ENCODE assay signal across 1 cellular context in the genomic region with DNA sequence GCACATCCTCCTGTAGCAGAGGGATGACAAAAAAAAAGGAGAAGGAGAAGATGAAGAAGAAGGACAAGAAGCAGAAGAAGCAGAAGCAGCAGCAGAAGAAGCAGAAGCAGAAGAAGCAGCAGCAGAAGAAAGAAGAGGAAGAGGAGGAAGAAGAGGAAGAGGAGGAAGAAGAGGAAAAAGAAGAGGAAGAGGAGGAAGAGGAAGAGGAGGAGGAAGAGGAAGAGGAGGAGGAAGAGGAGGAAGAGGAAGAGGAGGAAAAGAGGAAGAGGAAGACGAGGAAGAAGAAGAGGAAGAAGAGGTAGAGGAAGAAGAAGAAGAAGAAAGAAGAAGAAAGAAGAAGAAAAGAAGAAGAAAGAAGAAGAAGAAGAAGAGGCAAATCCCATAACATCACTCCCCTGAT.
TF ChIP-seq lines count a peak whose summit lies in the region.

No MANE protein-coding gene starts in this region.

TF ChIP-seq in HepG2, 621 proteins besides CTCF, POLR2A, EP300 and RAD21 (continued from another document):
- TF ChIP-seq, protein P1, sequence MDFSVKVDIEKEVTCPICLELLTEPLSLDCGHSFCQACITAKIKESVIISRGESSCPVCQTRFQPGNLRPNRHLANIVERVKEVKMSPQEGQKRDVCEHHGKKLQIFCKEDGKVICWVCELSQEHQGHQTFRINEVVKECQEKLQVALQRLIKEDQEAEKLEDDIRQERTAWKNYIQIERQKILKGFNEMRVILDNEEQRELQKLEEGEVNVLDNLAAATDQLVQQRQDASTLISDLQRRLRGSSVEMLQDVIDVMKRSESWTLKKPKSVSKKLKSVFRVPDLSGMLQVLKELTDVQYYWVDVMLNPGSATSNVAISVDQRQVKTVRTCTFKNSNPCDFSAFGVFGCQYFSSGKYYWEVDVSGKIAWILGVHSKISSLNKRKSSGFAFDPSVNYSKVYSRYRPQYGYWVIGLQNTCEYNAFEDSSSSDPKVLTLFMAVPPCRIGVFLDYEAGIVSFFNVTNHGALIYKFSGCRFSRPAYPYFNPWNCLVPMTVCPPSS (IDR thresholded peaks at IDR 0.05) = peak; percentile 75; the same call in 1 of the 2 replicates
- TF ChIP-seq KMT2B (CRISPR knock-in tag; IDR thresholded peaks at IDR 0.05) (no peak), HIVEP1 (CRISPR knock-in tag; IDR thresholded peaks at IDR 0.05) (no peak), DR1 (CRISPR knock-in tag; IDR thresholded peaks at IDR 0.05) (no peak), DNMT3B (CRISPR knock-in tag; conservative IDR thresholded peaks at IDR 0.05) (no peak), ZNF563 (CRISPR knock-in tag; IDR thresholded peaks at IDR 0.05) (no peak), NONO (IDR thresholded peaks at IDR 0.05) (peak; percentile 24; the same call in 1 of the 2 replicates), NONO (CRISPR knock-in tag; conservative IDR thresholded peaks at IDR 0.05) (no peak), ZNF101 (CRISPR knock-in tag; IDR thresholded peaks at IDR 0.05; ENCODE audit: borderline replicate concordance, low read depth) (no peak), IKZF1 (IDR thresholded peaks at IDR 0.05) (peak; percentile 86), TP53 (CRISPR knock-in tag; conservative IDR thresholded peaks at IDR 0.05) (no peak), JUNB (CRISPR knock-in tag; IDR thresholded peaks at IDR 0.05; ENCODE audit: borderline replicate concordance) (no peak)
- TF ChIP-seq, protein P2, sequence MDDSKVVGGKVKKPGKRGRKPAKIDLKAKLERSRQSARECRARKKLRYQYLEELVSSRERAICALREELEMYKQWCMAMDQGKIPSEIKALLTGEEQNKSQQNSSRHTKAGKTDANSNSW (CRISPR knock-in tag; IDR thresholded peaks at IDR 0.05; ENCODE audit: borderline replicate concordance) = no peak
